9 cellular contexts compared by ENCODE assay signal in the genomic region with DNA sequence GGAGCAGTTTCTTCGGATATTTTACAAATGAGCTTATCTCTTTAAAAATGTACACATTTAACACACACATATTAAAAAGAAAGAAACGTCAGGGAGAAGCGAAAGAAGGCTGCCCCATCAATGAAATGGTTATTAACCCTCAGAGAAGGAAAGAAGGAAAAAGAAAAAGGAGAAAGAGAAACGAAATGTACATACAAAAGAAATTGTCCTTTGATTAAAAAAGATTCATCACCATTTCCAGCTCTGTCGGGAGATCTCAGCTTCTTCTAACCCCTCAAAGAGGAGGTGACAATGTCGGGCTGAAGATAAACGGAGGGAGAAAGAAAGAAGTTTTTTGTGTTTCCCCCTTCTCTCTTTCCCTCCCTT. TPM values are rescaled to one million over a fixed set of nuclear protein-coding genes. Genes with fewer than 3 reads are reported as not detected.
DNase-seq lines count a peak whose midpoint lies in the region; ATAC-seq, FAIRE-seq and TF ChIP-seq lines count a peak whose summit lies in the region.
"Had no signal": no experiment of that assay in that cellular context is flagged by ENCODE, and none has a peak within 500 bp of the region (broad histone marks: within the 10 kb centered on the region; RNA-seq: fewer than 3 reads in every experiment).

No MANE protein-coding gene starts in this region.

- H2AFZ ChIP-seq in DND-41 (ENCODE audit: low read depth, low read length), result peak overlapping the region; percentile 67
- H2AFZ ChIP-seq in parathyroid adenoma, result peak overlapping the region; percentile 92

- peak overlapping the region; percentile 96 for H3K27ac ChIP-seq in DND-41 (ENCODE audit: low read length)
- H3K27ac ChIP-seq in epithelial cell of prostate, result peak overlapping the region; percentile 92
- H3K27ac ChIP-seq in parathyroid adenoma, result peak overlapping the region; percentile 59

- TF ChIP-seq CTCF in DND-41 (IDR thresholded peaks at IDR 0.05; ENCODE audit: borderline replicate concordance, extremely low read depth, low read length, poor library complexity, severe bottlenecking), result no peak
- TF ChIP-seq CTCF in parathyroid adenoma (IDR thresholded peaks at IDR 0.05), result no peak

- H3K36me3 ChIP-seq in DND-41 (ENCODE audit: insufficient read depth, low read length) (peaks cover 18% of the 10 kb centered on the region), parathyroid adenoma (ENCODE audit: control insufficient read depth, insufficient read depth, low read length) (no peaks in the 10 kb centered on the region)

- H3K4me1 ChIP-seq in DND-41 (ENCODE audit: insufficient read depth, low read length) (peaks cover 62% of the 10 kb centered on the region), parathyroid adenoma (peaks cover 5% of the 10 kb centered on the region)

- H3K27me3 ChIP-seq in DND-41 (ENCODE audit: insufficient read depth, low read length, poor library complexity) (no peaks in the 10 kb centered on the region), parathyroid adenoma (ENCODE audit: control insufficient read depth, insufficient read depth, low read length) (no peaks in the 10 kb centered on the region)

- H3K4me2 ChIP-seq in DND-41 (ENCODE audit: insufficient read depth, low read length), result peak overlapping the region; percentile 90
- H3K4me2 ChIP-seq in parathyroid adenoma (ENCODE audit: low read length), result peak overlapping the region; percentile 77

- H3K79me2 ChIP-seq in DND-41 (ENCODE audit: insufficient read depth, low read length) (peaks cover 96% of the 10 kb centered on the region), parathyroid adenoma (no peaks in the 10 kb centered on the region)

- ATAC-seq in DND-41 (ENCODE audit: insufficient read depth, low read depth) (no peak), HG02870 (IDR thresholded peaks at IDR 0.05; ENCODE audit: unreplicated experiment) (no peak)

- H3K4me3 ChIP-seq in DND-41 (ENCODE audit: low read depth in 1 of 2, low read length in 2 of 2), result peak overlapping the region; percentile 73 to 79
- H3K4me3 ChIP-seq in parathyroid adenoma (ENCODE audit: low read depth, low read length), result peak overlapping the region; percentile 89

- FAIRE-seq in GM12892 (lab: Jason Lieb, UNC), result no peak

- H4K20me1 ChIP-seq in DND-41 (ENCODE audit: insufficient read depth, low read length), result peaks cover 3% of the 10 kb centered on the region; the same call in 1 of the 2 replicates

- no peak for DNase-seq in DND-41
- DNase-seq in OCI-M1 (lab: John Stamatoyannopoulos, UW), result peak; percentile 70
- no peak for DNase-seq in epithelial cell of prostate (ENCODE audit: low read depth, low spot score)
- DNase-seq in GM12892 (ENCODE audit: insufficient read length), result no peak
- no peak for DNase-seq in kidney tubule cell (ENCODE audit: low spot score)
- DNase-seq in GM19240 (ENCODE audit: insufficient read length, low spot score), result no peak
- DNase-seq: activated CD4-positive, CD25-positive, alpha-beta regulatory T cell treated with anti-CD3 and anti-CD28 coated beads, Interleukin-2, amount 50 U/mL, for 72 hours had no signal

- TF ChIP-seq POLR2A in GM12892 (IDR thresholded peaks at IDR 0.05; ENCODE audit: low read depth, low read length), result no peak

- peak overlapping the region; percentile 91 for H3K9ac ChIP-seq in DND-41 (ENCODE audit: low read depth, low read length)
- no peak overlapping the region for H3K9ac ChIP-seq in parathyroid adenoma

- H3K9me3 ChIP-seq in DND-41 (ENCODE audit: insufficient read depth, low read length, severe bottlenecking) (no peaks in the 10 kb centered on the region), parathyroid adenoma (ENCODE audit: control insufficient read depth, low read length) (no peaks in the 10 kb centered on the region)

RNA-seq across cellular contexts. Expression of a gene that starts 1.5 kb away (rescaled TPM):
- 73.9 TPM for polyA plus RNA-seq in GM12892 (2012; ENCODE audit: missing spikeins)
